ENCODE assay signal across 8 cellular contexts in the genomic region with DNA sequence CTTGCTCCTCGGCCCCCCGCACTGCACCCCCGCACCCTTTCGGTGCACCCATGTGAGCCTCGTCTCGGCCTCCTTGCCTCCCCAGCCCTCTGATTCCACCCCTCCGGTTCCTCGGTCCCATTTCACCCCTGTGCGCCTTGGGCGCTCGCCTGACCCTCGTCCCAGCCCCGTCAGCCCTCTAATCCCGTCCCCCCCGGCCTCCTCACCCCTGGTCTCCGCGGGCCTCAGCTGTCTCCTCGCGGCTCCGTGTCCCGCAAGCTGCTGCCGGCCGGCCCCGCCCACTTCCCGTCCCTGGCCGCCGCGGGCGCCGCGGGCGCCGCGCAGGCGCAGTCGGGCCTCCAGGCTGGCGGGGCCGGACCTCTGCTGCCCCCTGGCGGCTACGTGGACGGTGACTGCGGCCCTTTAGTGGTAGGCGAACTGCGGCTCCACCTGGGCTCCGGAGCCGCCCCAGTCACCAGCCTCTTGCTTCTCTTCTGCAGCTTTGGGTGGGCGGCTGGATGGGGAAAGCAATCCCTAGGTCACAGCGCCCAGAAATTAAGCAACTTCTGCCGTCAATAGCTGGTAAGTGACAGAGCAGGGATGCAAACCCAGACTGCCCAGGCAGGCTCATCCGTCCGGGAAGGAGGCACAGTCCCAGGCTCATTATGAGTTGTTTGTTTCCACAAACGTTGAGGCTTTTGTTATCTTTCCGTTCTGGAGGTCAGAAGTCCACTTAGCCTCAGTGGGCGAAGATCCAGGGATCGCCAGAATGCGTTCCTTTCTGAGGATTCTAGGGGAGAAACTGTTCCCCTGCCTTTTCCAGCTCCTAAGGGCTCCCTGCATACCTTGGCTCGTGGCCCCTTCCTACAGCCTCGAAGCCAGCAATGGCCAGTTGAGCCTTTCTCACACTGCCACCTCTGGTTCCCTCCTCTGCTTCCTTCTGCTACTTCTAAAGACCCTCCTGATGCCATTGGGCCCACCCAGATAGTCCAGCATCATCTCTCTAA. TPM values are rescaled to one million over a fixed set of nuclear protein-coding genes. Genes with fewer than 3 reads are reported as not detected.
DNase-seq lines count a peak whose midpoint lies in the region; ATAC-seq and TF ChIP-seq lines count a peak whose summit lies in the region.

A gene with protein sequence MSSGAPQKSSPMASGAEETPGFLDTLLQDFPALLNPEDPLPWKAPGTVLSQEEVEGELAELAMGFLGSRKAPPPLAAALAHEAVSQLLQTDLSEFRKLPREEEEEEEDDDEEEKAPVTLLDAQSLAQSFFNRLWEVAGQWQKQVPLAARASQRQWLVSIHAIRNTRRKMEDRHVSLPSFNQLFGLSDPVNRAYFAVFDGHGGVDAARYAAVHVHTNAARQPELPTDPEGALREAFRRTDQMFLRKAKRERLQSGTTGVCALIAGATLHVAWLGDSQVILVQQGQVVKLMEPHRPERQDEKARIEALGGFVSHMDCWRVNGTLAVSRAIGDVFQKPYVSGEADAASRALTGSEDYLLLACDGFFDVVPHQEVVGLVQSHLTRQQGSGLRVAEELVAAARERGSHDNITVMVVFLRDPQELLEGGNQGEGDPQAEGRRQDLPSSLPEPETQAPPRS (minus strand): TSS at position 263 of the 986 bp plus-strand sequence. CDS start 6,800 bp downstream, outside the sequence.

- H3K4me1 ChIP-seq in Loucy (ENCODE audit: insufficient read depth, low read length, poor library complexity, severe bottlenecking) = peaks cover 30% of the 10 kb centered on the region

- CTCF ChIA-PET in Calu3 (lab: Charles Lee) = interaction anchor here (0.6 to 2.5 kb wide), 9 partner anchors 9 to 246 kb away, joined by 3 to 19 read pairs (median 3); a partner anchor contains a TSS

- H3K27me3 Mint-ChIP-seq in Calu3 (ENCODE audit: unreplicated experiment) (no peaks in the 10 kb centered on the region), osteocyte (ENCODE audit: unreplicated experiment) (no peaks in the 10 kb centered on the region)

- H3K36me3 Mint-ChIP-seq in Calu3 (ENCODE audit: insufficient read depth, unreplicated experiment) (peaks cover 17% of the 10 kb centered on the region), osteocyte (ENCODE audit: unreplicated experiment) (no peaks in the 10 kb centered on the region)
- H3K36me3 Mint-ChIP-seq in activated naive CD4-positive, alpha-beta T cell treated with anti-CD3 and anti-CD28 coated beads, Interleukin-2, amount 50 U/mL, for 72 hours = no peaks in the 10 kb centered on the region

- H3K9me3 Mint-ChIP-seq in Calu3 (ENCODE audit: low read depth, unreplicated experiment) (no peaks in the 10 kb centered on the region), osteocyte (ENCODE audit: unreplicated experiment) (no peaks in the 10 kb centered on the region)
- no peaks in the 10 kb centered on the region for H3K9me3 Mint-ChIP-seq in activated naive CD4-positive, alpha-beta T cell treated with anti-CD3 and anti-CD28 coated beads, Interleukin-2, amount 50 U/mL, for 72 hours

- peak within 1 kb of the TSS; percentile 56 for H3K27ac Mint-ChIP-seq in Calu3 (ENCODE audit: unreplicated experiment)
- H3K27ac Mint-ChIP-seq in activated naive CD4-positive, alpha-beta T cell treated with anti-CD3 and anti-CD28 coated beads, Interleukin-2, amount 50 U/mL, for 72 hours = peak within 1 kb of the TSS; percentile 79 to 82
- peak within 1 kb of the TSS; percentile 34 for H3K27ac Mint-ChIP-seq in osteocyte (ENCODE audit: unreplicated experiment)

- peak; percentile 47 for ATAC-seq in GM21528 (IDR thresholded peaks at IDR 0.05; ENCODE audit: low FRiP score, unreplicated experiment)
- ATAC-seq in activated naive CD4-positive, alpha-beta T cell treated with anti-CD3 and anti-CD28 coated beads, Interleukin-2, amount 50 U/mL, for 72 hours = peak; percentile 86 to 89

- peak within 1 kb of the TSS; percentile 90 for H3K9ac ChIP-seq in Loucy (ENCODE audit: low read depth, low read length, poor library complexity, severe bottlenecking)

- H3K79me2 ChIP-seq in Loucy (ENCODE audit: insufficient read depth, low read length) = peaks cover 31% of the 10 kb centered on the region

- intact Hi-C loops in Calu3 (cut with micrococcal nuclease; ENCODE audit: unreplicated experiment) = loop anchor here (2.0 kb wide), 1 partner anchor 240 kb away; no protein-coding TSS in a partner anchor

- peak within 1 kb of the TSS; percentile 95 for H3K4me2 ChIP-seq in Loucy (ENCODE audit: low read depth, low read length, poor library complexity, severe bottlenecking)

- H3K4me3 Mint-ChIP-seq in Calu3 (ENCODE audit: low read depth, unreplicated experiment) (peak within 1 kb of the TSS; percentile 82), osteocyte (ENCODE audit: unreplicated experiment) (peak within 1 kb of the TSS; percentile 86)

- H3F3A ChIP-seq in Loucy (ENCODE audit: low read depth) = no peaks in the 10 kb centered on the region

- H3K4me1 Mint-ChIP-seq in Calu3 (ENCODE audit: low read depth, unreplicated experiment) = peaks cover 2% of the 10 kb centered on the region
- peaks cover 15% of the 10 kb centered on the region for H3K4me1 Mint-ChIP-seq in osteocyte (ENCODE audit: unreplicated experiment)

- H3K4me3 ChIP-seq in Loucy (ENCODE audit: low read length, poor library complexity, severe bottlenecking) = peak within 1 kb of the TSS; percentile 99

- no TSS peak for BruUV-seq in Calu3 (replicated peaks; lab: Mats Ljungman, UMichigan)

- H3K9me2 ChIP-seq in Loucy (replicated peaks; ENCODE audit: low read depth, low read length) = no peaks in the 10 kb centered on the region

- TF ChIP-seq CTCF in Calu3 (IDR thresholded peaks at IDR 0.05; ENCODE audit: unreplicated experiment) (peak; percentile 88), Loucy (conservative IDR thresholded peaks at IDR 0.05; ENCODE audit: low read length) (peak; percentile 73), osteocyte (IDR thresholded peaks at IDR 0.05) (peak; percentile 85)

- DNase-seq in Calu3 = peak; percentile 93
- peak; percentile 77 for DNase-seq in SKM-1 treated with dmso at 0.1 percent for 144 hours (lab: John Stamatoyannopoulos, UW; ENCODE audit: unreplicated experiment)
- peak; percentile 94 to 97 for DNase-seq in activated naive CD4-positive, alpha-beta T cell treated with anti-CD3 and anti-CD28 coated beads, Interleukin-2, amount 50 U/mL, for 72 hours (ENCODE audit: low spot score in 2 of 2)
- DNase-seq in glomerular visceral epithelial cell (ENCODE audit: extremely low spot score) = peak; percentile 81
- DNase-seq in osteocyte (ENCODE audit: extremely low spot score, unreplicated experiment) = peak; percentile 97

- peak within 1 kb of the TSS; percentile 96 for H2AFZ ChIP-seq in Loucy (ENCODE audit: low read length)

- no peaks in the 10 kb centered on the region for H3K36me3 ChIP-seq in Loucy (ENCODE audit: insufficient read depth, low read length)

- H3K9me3 ChIP-seq in Loucy (ENCODE audit: insufficient read depth, low read depth, low read length) = no peaks in the 10 kb centered on the region

- H3K27ac ChIP-seq in temporal lobe (ENCODE audit: low read depth, low read length) = no peak within 1 kb of the TSS

- no peaks in the 10 kb centered on the region for H3K27me3 ChIP-seq in Loucy (ENCODE audit: insufficient read depth, low read length, poor library complexity, severe bottlenecking)

- no peaks in the 10 kb centered on the region for H4K20me1 ChIP-seq in Loucy (ENCODE audit: insufficient read depth, low read length, poor library complexity, severe bottlenecking)

RNA-seq across cellular contexts. Expression of the gene that starts here (rescaled TPM):
- total RNA-seq in Calu3 (2022) (19.0 and 19.8 TPM in 2 replicates), osteocyte (37.6 and 40.2 TPM in 2 replicates), temporal lobe (16.0 TPM)
- 10 to 100 TPM; 16.8 to 17.5 TPM for total RNA-seq in activated naive CD4-positive, alpha-beta T cell treated with anti-CD3 and anti-CD28 coated beads, Interleukin-2, amount 50 U/mL, for 72 hours
